Comparison of ENCODE assay signal across 7 cellular contexts in the genomic region with DNA sequence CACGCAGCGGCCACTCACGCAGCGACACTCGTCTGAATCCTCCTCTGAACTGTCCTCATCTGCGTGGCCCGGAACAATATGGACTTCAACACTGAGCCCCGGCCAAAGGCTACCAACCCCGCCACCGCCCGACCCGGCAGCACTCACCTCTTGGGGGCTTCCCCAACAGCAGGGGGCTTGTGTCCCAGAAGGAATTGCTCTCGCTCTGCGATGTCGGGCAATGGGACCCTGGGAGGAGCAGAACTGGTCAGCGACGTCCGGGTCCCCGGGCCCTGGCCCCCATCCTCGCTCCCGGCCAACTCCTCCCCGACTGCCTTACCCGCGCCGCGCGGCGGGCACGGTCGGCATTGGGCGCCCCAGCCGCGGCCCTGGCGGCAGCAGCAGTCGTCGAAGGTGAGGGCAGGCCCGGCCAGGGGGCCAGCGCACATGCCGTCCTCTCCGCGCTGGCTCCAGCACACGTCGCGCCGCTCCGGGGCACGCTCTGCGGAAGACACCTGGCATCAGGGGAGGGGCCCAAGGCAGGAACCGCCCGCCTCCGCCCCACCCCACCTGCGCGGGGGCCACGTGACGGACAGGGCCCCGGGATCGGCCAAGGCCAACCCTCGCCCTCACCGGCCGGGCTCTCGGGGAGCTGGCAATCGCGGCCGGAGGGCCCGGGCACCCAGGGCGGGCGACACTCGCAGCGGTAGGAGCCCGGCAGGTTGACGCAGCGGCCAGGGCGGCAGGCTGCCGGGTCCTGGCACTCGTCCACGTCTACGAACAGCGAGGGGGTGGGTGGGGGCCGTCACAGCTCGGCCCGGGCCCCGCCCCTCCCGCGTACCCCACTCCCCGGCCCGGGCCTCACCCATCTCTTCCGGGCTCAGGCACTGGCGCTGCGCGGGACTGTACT. TPM values are rescaled to one million over a fixed set of nuclear protein-coding genes. Genes with fewer than 3 reads are reported as not detected.
DNase-seq lines count a peak whose midpoint lies in the region; ATAC-seq, FAIRE-seq and TF ChIP-seq lines count a peak whose summit lies in the region.
"Had no signal": no experiment of that assay in that cellular context is flagged by ENCODE, and none has a peak within 500 bp of the region (broad histone marks: within the 10 kb centered on the region; RNA-seq: fewer than 3 reads in every experiment).

No MANE protein-coding gene starts in this region.

- TF ChIP-seq EP300 in K562 (IDR thresholded peaks at IDR 0.05; ENCODE audit: low read length) = no peak

- WGBS in K562 (ENCODE audit: insufficient coverage, low coverage, missing lambda C conversion rate) = 53% methylated on average over 21 of the region's 90 CpGs

- peak overlapping the region; percentile 78; the same call in 1 of the 3 replicates for H3K27ac ChIP-seq in K562 (ENCODE audit: extremely low read depth, low read depth, low read length)

- BruUV-seq in K562 (replicated peaks; lab: Mats Ljungman, UMichigan) = no TSS peak

- no peaks in the 10 kb centered on the region for H3K9me3 Mint-ChIP-seq in natural killer cell treated with Interleukin-12 subunit alpha and Interleukin-12 subunit beta and Interleukin-15 and Interleukin-18, amount 100 ng/mL, for 72 hours
- H3K9me3 Mint-ChIP-seq: activated naive CD4-positive, alpha-beta T cell treated with anti-CD3 and anti-CD28 coated beads, Interleukin-2, amount 50 U/mL, for 72 hours had no signal

- peaks cover 46% of the 10 kb centered on the region; the same call in 1 of the 3 replicates for H3K36me3 ChIP-seq in K562 (ENCODE audit: control insufficient read depth, insufficient read depth, low read length)

- TF ChIP-seq POLR2A in K562 (conservative IDR thresholded peaks at IDR 0.05) (no peak), H54 (IDR thresholded peaks at IDR 0.05; ENCODE audit: low read depth, low read length) (no peak)

- intact Hi-C loops in K562 (cut with micrococcal nuclease) = loop anchor here (1.0 to 10.0 kb wide), 3 partner anchors 31 to 275 kb away; partner anchors contain the start of gene ZNRD2

- FAIRE-seq in K562 (lab: Jason Lieb, UNC) = no peak
- no peak for FAIRE-seq in H54 (lab: Jason Lieb, UNC)

- no peaks in the 10 kb centered on the region for H3K9me1 ChIP-seq in K562 (ENCODE audit: control insufficient read depth, insufficient read depth, low read length)

- no peaks in the 10 kb centered on the region for H3K9me3 ChIP-seq in K562 (replicated peaks; ENCODE audit: control insufficient read depth, insufficient read depth, low read depth, low read length)

- in situ Hi-C loops in K562 (cut with MboI) = no loop called here

- no peak for TF ChIP-seq RAD21 in K562 (CRISPR knock-in tag; conservative IDR thresholded peaks at IDR 0.05 in 1 of 2, IDR thresholded peaks at IDR 0.05 in 1 of 2)

- DNase-seq in K562 (ENCODE audit: extremely low read depth in 1 of 4, low spot score in 3 of 4) = peak in 1 of 4 experiments; percentile 44
- no peak for DNase-seq in natural killer cell treated with Interleukin-12 subunit alpha and Interleukin-12 subunit beta and Interleukin-15 and Interleukin-18, amount 100 ng/mL, for 72 hours (ENCODE audit: low spot score)
- DNase-seq in H54 (ENCODE audit: insufficient read length, low spot score) = no peak
- no peak for DNase-seq in activated gamma-delta T cell treated with Interleukin-2 at 50 U/mL for 16 hours

- TF ChIP-seq CTCF in K562 (IDR thresholded peaks at IDR 0.05 in 2 of 3, conservative IDR thresholded peaks at IDR 0.05 in 1 of 3; ENCODE audit: insufficient read depth in 2 of 3, low read depth in 1 of 3, low read length in 3 of 3) = no peak

- CTCF ChIA-PET in K562 (lab: Yijun Ruan, JAX; ENCODE audit: low intra/inter-chr PET ratio) = interaction anchor here (0.9 to 3.1 kb wide), 3 partner anchors 33 to 278 kb away, joined by 3 to 63 read pairs (median 6); partner anchors contain the start of genes FAM89B and ZNRD2

- peak overlapping the region; percentile 84 for H3K4me3 Mint-ChIP-seq in natural killer cell treated with Interleukin-12 subunit alpha and Interleukin-12 subunit beta and Interleukin-15 and Interleukin-18, amount 100 ng/mL, for 72 hours

- peak overlapping the region in 1 of 2 donors; percentile 79 for H3K27ac Mint-ChIP-seq in natural killer cell treated with Interleukin-12 subunit alpha and Interleukin-12 subunit beta and Interleukin-15 and Interleukin-18, amount 100 ng/mL, for 72 hours

- H3K27me3 ChIP-seq in K562 (ENCODE audit: control insufficient read depth in 2 of 2, insufficient read depth in 2 of 2, low read length in 2 of 2) = no peaks in the 10 kb centered on the region

- H3K79me2 ChIP-seq in K562 (ENCODE audit: control insufficient read depth, insufficient read depth, low read length) = no peaks in the 10 kb centered on the region; the same call in 2 of the 3 replicates

- peak; percentile 59 for ATAC-seq in GM18868 (IDR thresholded peaks at IDR 0.05; ENCODE audit: unreplicated experiment)
- peak; percentile 64 for ATAC-seq in HG03175 (IDR thresholded peaks at IDR 0.05; ENCODE audit: unreplicated experiment)
- ATAC-seq in K562 = no peak; the same call in 2 of the 3 replicates
- ATAC-seq in natural killer cell treated with Interleukin-12 subunit alpha and Interleukin-12 subunit beta and Interleukin-15 and Interleukin-18, amount 100 ng/mL, for 72 hours = peak; percentile 82 to 85

- no peaks in the 10 kb centered on the region for H4K20me1 ChIP-seq in K562 (replicated peaks; ENCODE audit: control insufficient read depth, insufficient read depth, low read length)

- POLR2A ChIA-PET in K562 (lab: Yijun Ruan, JAX) = interaction anchor here (0.6 to 6.5 kb wide), 13 partner anchors 11 to 120 kb away, joined by 3 to 48 read pairs (median 5); partner anchors contain the start of genes FAM89B, MALAT1, NEAT1 and SCYL1

- H3K9ac ChIP-seq in K562 (ENCODE audit: insufficient read depth in 1 of 2, low read depth in 2 of 2, low read length in 2 of 2) = peak overlapping the region in 1 of 2 experiments; percentile 95; a peak in 3 of 4 replicates

- peak overlapping the region; percentile 99 for H3K4me2 ChIP-seq in K562 (ENCODE audit: insufficient read depth, low read length)

- peak overlapping the region; percentile 99; the same call in 1 of the 2 replicates for H2AFZ ChIP-seq in K562 (ENCODE audit: low read depth, low read length)

- H3K4me1 Mint-ChIP-seq in natural killer cell treated with Interleukin-12 subunit alpha and Interleukin-12 subunit beta and Interleukin-15 and Interleukin-18, amount 100 ng/mL, for 72 hours (ENCODE audit: low read depth in 2 of 2) = peaks cover 11 to 22% of the 10 kb centered on the region in 2 donors

- peak overlapping the region; percentile 76 for H3K4me3 ChIP-seq in K562

- H3K27me3 Mint-ChIP-seq in natural killer cell treated with Interleukin-12 subunit alpha and Interleukin-12 subunit beta and Interleukin-15 and Interleukin-18, amount 100 ng/mL, for 72 hours = no peaks in the 10 kb centered on the region

- H3K4me1 ChIP-seq in K562 (replicated peaks in 1 of 2; ENCODE audit: control insufficient read depth in 2 of 2, insufficient read depth in 2 of 2, low read length in 2 of 2) = peaks cover 9 to 46% of the 10 kb centered on the region in 2 experiments

- H3K36me3 Mint-ChIP-seq in natural killer cell treated with Interleukin-12 subunit alpha and Interleukin-12 subunit beta and Interleukin-15 and Interleukin-18, amount 100 ng/mL, for 72 hours = no peaks in the 10 kb centered on the region
- H3K36me3 Mint-ChIP-seq: activated naive CD4-positive, alpha-beta T cell treated with anti-CD3 and anti-CD28 coated beads, Interleukin-2, amount 50 U/mL, for 72 hours had no signal

RNA-seq across cellular contexts. Expression of gene SCYL1, which starts 14.8 kb away (rescaled TPM):
- 59.7 and 207 TPM in 2 replicates for total RNA-seq in K562 (2011; cell fraction: chromatin; rRNA removed; ENCODE audit: low replicate concordance)
- total RNA-seq in K562 (2011; cell fraction: nucleolus; rRNA removed) = 125 and 130 TPM in 2 replicates
- total RNA-seq in K562 (2011; cell fraction: nucleoplasm; rRNA removed) = 91.0 and 98.2 TPM in 2 replicates
- total RNA-seq in K562 (2014; rRNA removed) = 145 and 156 TPM in 2 replicates
- 14.2 and 20.2 TPM in 2 replicates for total RNA-seq in K562 (2014; rRNA removed; fragmentation: Illumina TruSeq; extraction: Trizol)
- 57.6 and 59.0 TPM in 2 replicates for total RNA-seq in K562 (2015; rRNA removed; fragmentation: Illumina TruSeq; extraction: Trizol)
- 113 and 115 TPM in 2 replicates for total RNA-seq in K562 (2021)
- polyA plus RNA-seq in K562 (2011; rRNA removed) = 55.0 and 79.2 TPM in 2 replicates
- 121 and 188 TPM in 2 replicates for polyA plus RNA-seq in K562 (2011; cell fraction: cytosol; rRNA removed)
- 124 and 172 TPM in 2 replicates for polyA plus RNA-seq in K562 (2011; cell fraction: nucleus; rRNA removed)
- polyA plus RNA-seq in K562 (2012) = 54.7 and 95.3 TPM in 2 replicates
- 76.1 and 81.3 TPM in 2 replicates for polyA plus RNA-seq in K562 (2014; fragmentation: Illumina TruSeq; extraction: Trizol)
- 1 to 10 TPM; 1.9 to 4.7 TPM for polyA plus RNA-seq in K562 (2014; fragmentation: Nextera tagmentation; extraction: Ambion mirVana)
- 96.0 and 104 TPM in 2 replicates for polyA plus RNA-seq in K562 (2014; rRNA removed)
- 27.0 and 42.0 TPM in 2 replicates for polyA minus RNA-seq in K562 (2011; rRNA and poly(A)+ RNA removed)
- 62.5 and 74.3 TPM in 2 replicates for polyA minus RNA-seq in K562 (2011; cell fraction: cytosol; rRNA and poly(A)+ RNA removed)
- polyA minus RNA-seq in K562 (2011; cell fraction: nucleus; rRNA and poly(A)+ RNA removed) = 31.2 and 38.2 TPM in 2 replicates
- total RNA-seq in natural killer cell treated with Interleukin-12 subunit alpha and Interleukin-12 subunit beta and Interleukin-15 and Interleukin-18, amount 100 ng/mL, for 72 hours = 100 to 1,000 TPM in 1 of 2 donors, 10 to 100 TPM in 1; 84.5 to 112 TPM

RNA-seq across cellular contexts. Expression of gene LTBP3, which starts 18.5 kb away (rescaled TPM):
- 78.9 and 182 TPM in 2 replicates for total RNA-seq in K562 (2011; cell fraction: chromatin; rRNA removed; ENCODE audit: low replicate concordance)
- 71.7 and 81.2 TPM in 2 replicates for total RNA-seq in K562 (2011; cell fraction: nucleolus; rRNA removed)
- total RNA-seq in K562 (2011; cell fraction: nucleoplasm; rRNA removed) = 77.2 and 120 TPM in 2 replicates
- 15.0 and 19.3 TPM in 2 replicates for total RNA-seq in K562 (2014; rRNA removed)
- 1.3 and 1.7 TPM in 2 replicates for total RNA-seq in K562 (2014; rRNA removed; fragmentation: Illumina TruSeq; extraction: Trizol)
- total RNA-seq in K562 (2015; rRNA removed; fragmentation: Illumina TruSeq; extraction: Trizol) = 3.8 and 4.4 TPM in 2 replicates
- total RNA-seq in K562 (2021) = 17.1 and 18.8 TPM in 2 replicates
- polyA plus RNA-seq in K562 (2011; rRNA removed) = 7.4 and 17.0 TPM in 2 replicates
- polyA plus RNA-seq in K562 (2011; cell fraction: cytosol; rRNA removed) = 13.4 and 20.3 TPM in 2 replicates
- 102 and 163 TPM in 2 replicates for polyA plus RNA-seq in K562 (2011; cell fraction: nucleus; rRNA removed)
- polyA plus RNA-seq in K562 (2012) = 19.2 and 25.7 TPM in 2 replicates
- polyA plus RNA-seq in K562 (2014; fragmentation: Illumina TruSeq; extraction: Trizol) = 4.8 and 6.9 TPM in 2 replicates
- polyA plus RNA-seq in K562 (2014; fragmentation: Nextera tagmentation; extraction: Ambion mirVana) = under 1 TPM; 0.06 to 0.14 TPM
- 14.6 and 20.5 TPM in 2 replicates for polyA plus RNA-seq in K562 (2014; rRNA removed)
- 6.4 and 7.8 TPM in 2 replicates for polyA minus RNA-seq in K562 (2011; rRNA and poly(A)+ RNA removed)
- 7.6 and 12.6 TPM in 2 replicates for polyA minus RNA-seq in K562 (2011; cell fraction: cytosol; rRNA and poly(A)+ RNA removed)
- 18.2 and 23.1 TPM in 2 replicates for polyA minus RNA-seq in K562 (2011; cell fraction: nucleus; rRNA and poly(A)+ RNA removed)
- total RNA-seq in natural killer cell treated with Interleukin-12 subunit alpha and Interleukin-12 subunit beta and Interleukin-15 and Interleukin-18, amount 100 ng/mL, for 72 hours = 10 to 100 TPM; 42.3 to 60.2 TPM

RNA-seq across cellular contexts. Expression of gene ZNRD2, which starts 30.6 kb away (rescaled TPM):
- 16.9 and 90.0 TPM in 2 replicates for total RNA-seq in K562 (2011; cell fraction: chromatin; rRNA removed; ENCODE audit: low replicate concordance)
- total RNA-seq in K562 (2011; cell fraction: nucleolus; rRNA removed) = 98.3 and 115 TPM in 2 replicates
- 36.5 and 47.7 TPM in 2 replicates for total RNA-seq in K562 (2011; cell fraction: nucleoplasm; rRNA removed)
- total RNA-seq in K562 (2014; rRNA removed) = 129 and 153 TPM in 2 replicates
- total RNA-seq in K562 (2014; rRNA removed; fragmentation: Illumina TruSeq; extraction: Trizol) = 8.5 and 13.4 TPM in 2 replicates
- total RNA-seq in K562 (2015; rRNA removed; fragmentation: Illumina TruSeq; extraction: Trizol) = 60.4 and 61.8 TPM in 2 replicates
- 106 and 114 TPM in 2 replicates for total RNA-seq in K562 (2021)
- 40.4 and 51.9 TPM in 2 replicates for polyA plus RNA-seq in K562 (2011; rRNA removed)
- polyA plus RNA-seq in K562 (2011; cell fraction: cytosol; rRNA removed) = 70.6 and 201 TPM in 2 replicates
- polyA plus RNA-seq in K562 (2011; cell fraction: nucleus; rRNA removed) = 69.6 and 90.0 TPM in 2 replicates
- polyA plus RNA-seq in K562 (2012) = 75.0 and 123 TPM in 2 replicates
- 16.6 and 77.3 TPM in 2 replicates for polyA plus RNA-seq in K562 (2014; fragmentation: Illumina TruSeq; extraction: Trizol)
- polyA plus RNA-seq in K562 (2014; fragmentation: Nextera tagmentation; extraction: Ambion mirVana) = 10 to 100 TPM; 35.6 to 66.3 TPM
- polyA plus RNA-seq in K562 (2014; rRNA removed) = 123 and 130 TPM in 2 replicates
- 7.4 TPM in 2 replicates for polyA minus RNA-seq in K562 (2011; rRNA and poly(A)+ RNA removed)
- polyA minus RNA-seq in K562 (2011; cell fraction: cytosol; rRNA and poly(A)+ RNA removed) = 22.4 and 23.0 TPM in 2 replicates
- polyA minus RNA-seq in K562 (2011; cell fraction: nucleus; rRNA and poly(A)+ RNA removed) = 61.0 and 62.0 TPM in 2 replicates
- 10 to 100 TPM; 55.8 to 89.3 TPM for total RNA-seq in natural killer cell treated with Interleukin-12 subunit alpha and Interleukin-12 subunit beta and Interleukin-15 and Interleukin-18, amount 100 ng/mL, for 72 hours

RNA-seq across cellular contexts. Expression of gene FAM89B, which starts 32.7 kb away (rescaled TPM):
- total RNA-seq in K562 (2011; cell fraction: chromatin; rRNA removed; ENCODE audit: low replicate concordance) = 6.1 and 32.6 TPM in 2 replicates
- 30.5 and 31.9 TPM in 2 replicates for total RNA-seq in K562 (2011; cell fraction: nucleolus; rRNA removed)
- total RNA-seq in K562 (2011; cell fraction: nucleoplasm; rRNA removed) = 14.4 and 16.7 TPM in 2 replicates
- total RNA-seq in K562 (2014; rRNA removed) (26.1 and 36.0 TPM in 2 replicates), K562 (2014; rRNA removed; fragmentation: Illumina TruSeq; extraction: Trizol) (3.2 and 4.2 TPM in 2 replicates), K562 (2015; rRNA removed; fragmentation: Illumina TruSeq; extraction: Trizol) (12.3 and 12.6 TPM in 2 replicates), K562 (2021) (24.2 and 26.9 TPM in 2 replicates)
- polyA plus RNA-seq in K562 (2011; rRNA removed) (9.7 and 12.3 TPM in 2 replicates), K562 (2014; fragmentation: Illumina TruSeq; extraction: Trizol) (11.9 and 21.9 TPM in 2 replicates), K562 (2014; fragmentation: Nextera tagmentation; extraction: Ambion mirVana) (under 1 TPM; 0.32 to 0.83 TPM), K562 (2014; rRNA removed) (27.6 and 33.4 TPM in 2 replicates)
- 21.6 and 65.1 TPM in 2 replicates for polyA plus RNA-seq in K562 (2011; cell fraction: cytosol; rRNA removed)
- polyA plus RNA-seq in K562 (2011; cell fraction: nucleus; rRNA removed) = 29.6 and 55.3 TPM in 2 replicates
- 17.8 and 26.2 TPM in 2 replicates for polyA plus RNA-seq in K562 (2012)
- 2.2 and 3.2 TPM in 2 replicates for polyA minus RNA-seq in K562 (2011; rRNA and poly(A)+ RNA removed)
- 7.2 and 7.9 TPM in 2 replicates for polyA minus RNA-seq in K562 (2011; cell fraction: cytosol; rRNA and poly(A)+ RNA removed)
- polyA minus RNA-seq in K562 (2011; cell fraction: nucleus; rRNA and poly(A)+ RNA removed) = 22.2 and 25.9 TPM in 2 replicates
- total RNA-seq in natural killer cell treated with Interleukin-12 subunit alpha and Interleukin-12 subunit beta and Interleukin-15 and Interleukin-18, amount 100 ng/mL, for 72 hours = 10 to 100 TPM; 38.0 to 71.5 TPM

RNA-seq across cellular contexts. Expression of gene EHBP1L1, which starts 36.2 kb away (rescaled TPM):
- total RNA-seq in K562 (2011; cell fraction: chromatin; rRNA removed; ENCODE audit: low replicate concordance) = 131 and 234 TPM in 2 replicates
- 106 and 109 TPM in 2 replicates for total RNA-seq in K562 (2011; cell fraction: nucleolus; rRNA removed)
- 106 and 124 TPM in 2 replicates for total RNA-seq in K562 (2011; cell fraction: nucleoplasm; rRNA removed)
- 80.6 and 98.7 TPM in 2 replicates for total RNA-seq in K562 (2014; rRNA removed)
- 24.2 and 28.8 TPM in 2 replicates for total RNA-seq in K562 (2014; rRNA removed; fragmentation: Illumina TruSeq; extraction: Trizol)
- total RNA-seq in K562 (2015; rRNA removed; fragmentation: Illumina TruSeq; extraction: Trizol) = 26.3 and 29.2 TPM in 2 replicates
- total RNA-seq in K562 (2021) = 60.9 and 87.1 TPM in 2 replicates
- polyA plus RNA-seq in K562 (2011; rRNA removed) = 19.2 and 29.8 TPM in 2 replicates
- 22.0 and 75.3 TPM in 2 replicates for polyA plus RNA-seq in K562 (2011; cell fraction: cytosol; rRNA removed)
- polyA plus RNA-seq in K562 (2011; cell fraction: nucleus; rRNA removed) = 63.0 and 156 TPM in 2 replicates
- polyA plus RNA-seq in K562 (2012) = 47.0 and 62.8 TPM in 2 replicates
- polyA plus RNA-seq in K562 (2014; fragmentation: Illumina TruSeq; extraction: Trizol) = 36.9 and 50.9 TPM in 2 replicates
- polyA plus RNA-seq in K562 (2014; fragmentation: Nextera tagmentation; extraction: Ambion mirVana) = under 1 TPM; 0.03 to 0.38 TPM
- 56.4 and 61.3 TPM in 2 replicates for polyA plus RNA-seq in K562 (2014; rRNA removed)
- polyA minus RNA-seq in K562 (2011; rRNA and poly(A)+ RNA removed) = 15.6 and 21.1 TPM in 2 replicates
- 50.6 and 59.1 TPM in 2 replicates for polyA minus RNA-seq in K562 (2011; cell fraction: cytosol; rRNA and poly(A)+ RNA removed)
- polyA minus RNA-seq in K562 (2011; cell fraction: nucleus; rRNA and poly(A)+ RNA removed) = 17.2 and 21.5 TPM in 2 replicates
- total RNA-seq in natural killer cell treated with Interleukin-12 subunit alpha and Interleukin-12 subunit beta and Interleukin-15 and Interleukin-18, amount 100 ng/mL, for 72 hours = 100 to 1,000 TPM; 156 to 188 TPM
